In the genomic region with DNA sequence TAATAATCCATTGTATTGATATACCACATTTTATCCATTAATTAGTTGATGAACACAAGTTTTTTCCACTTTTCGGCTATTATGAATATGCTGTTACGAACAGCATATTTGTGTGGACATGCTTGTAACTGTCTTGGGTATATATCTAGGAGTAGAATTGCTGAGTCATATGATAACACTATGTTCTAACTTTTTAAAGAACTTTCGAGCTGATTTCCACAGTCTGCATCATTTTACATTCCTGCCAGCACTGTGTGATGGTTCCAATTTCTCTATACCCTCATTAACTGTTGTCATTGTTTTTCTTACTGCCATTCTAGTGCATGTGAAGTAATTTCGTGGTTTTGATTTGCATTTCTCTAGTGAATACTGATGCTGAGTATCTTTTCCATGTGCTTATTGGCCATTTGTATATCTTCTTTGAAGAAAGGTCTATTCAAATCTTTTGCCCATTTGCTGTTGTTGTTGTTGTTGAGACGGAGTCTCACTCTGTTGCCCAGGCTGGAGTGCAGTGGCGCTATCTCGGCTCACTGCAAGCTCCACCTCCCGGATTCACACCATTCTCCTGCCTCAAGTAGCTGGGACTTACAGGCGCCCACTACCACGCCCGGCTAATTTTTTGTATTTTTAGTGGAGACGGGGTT, we compare ENCODE assay signal across 2 cellular contexts.
TF ChIP-seq lines count a peak whose summit lies in the region.

No MANE protein-coding gene starts in this region.

TF ChIP-seq in HEK293, 187 proteins besides CTCF, POLR2A, EP300 and RAD21:
- TF ChIP-seq ZNF146 (tag by site-specific recombination; IDR thresholded peaks at IDR 0.05) (0 out of 2 replicates have a peak, but pooled peaks have one; percentile 33), ZNF112 (tag by site-specific recombination; IDR thresholded peaks at IDR 0.05) (no peak)

TF ChIP-seq in K562, 482 proteins besides CTCF, POLR2A, EP300 and RAD21 (continues in another document):
- TF ChIP-seq ZNF707 (CRISPR knock-in tag; conservative IDR thresholded peaks at IDR 0.05) (no peak), ILF3 (IDR thresholded peaks at IDR 0.05; ENCODE audit: borderline replicate concordance) (no peak), BACH1 (tag; IDR thresholded peaks at IDR 0.05) (peak; percentile 96), SNRNP70 (optimal IDR thresholded peaks at IDR 0.05; ENCODE audit: low read depth, low read length) (no peak), ZNF717 (CRISPR knock-in tag; IDR thresholded peaks at IDR 0.05) (no peak), POLR2G (IDR thresholded peaks at IDR 0.05; ENCODE audit: low read depth, low read length) (no peak), SREBF2 (CRISPR knock-in tag; IDR thresholded peaks at IDR 0.05) (no peak), TCF3 (CRISPR knock-in tag; IDR thresholded peaks at IDR 0.05) (no peak), RBM15 (IDR thresholded peaks at IDR 0.05; ENCODE audit: insufficient read depth, low read length) (no peak), CSDE1 (IDR thresholded peaks at IDR 0.05) (no peak), DDX20 (tag; IDR thresholded peaks at IDR 0.05; ENCODE audit: low read depth) (no peak), SMARCE1 (IDR thresholded peaks at IDR 0.05) (peak; percentile 38; the same call in 1 of the 2 replicates), POLR2B (IDR thresholded peaks at IDR 0.05; ENCODE audit: low read depth, partially characterized antibody) (peak; percentile 13), MTA3 (IDR thresholded peaks at IDR 0.05; ENCODE audit: borderline replicate concordance) (0 out of 2 replicates have a peak, but pooled peaks have one; percentile 19), NCOA1 (IDR thresholded peaks at IDR 0.05; ENCODE audit: low read depth) (0 out of 2 replicates have a peak, but pooled peaks have one; percentile 26), CBX5 (IDR thresholded peaks at IDR 0.05; ENCODE audit: borderline replicate concordance, low read depth) (no peak), ZNF551 (CRISPR knock-in tag; IDR thresholded peaks at IDR 0.05) (no peak), SIX5 (IDR thresholded peaks at IDR 0.05; ENCODE audit: borderline replicate concordance in 1 of 2, insufficient read depth in 1 of 2, low read depth in 1 of 2, low read length in 2 of 2) (no peak), CC2D1A (IDR thresholded peaks at IDR 0.05) (no peak)
- TF ChIP-seq, protein P1, sequence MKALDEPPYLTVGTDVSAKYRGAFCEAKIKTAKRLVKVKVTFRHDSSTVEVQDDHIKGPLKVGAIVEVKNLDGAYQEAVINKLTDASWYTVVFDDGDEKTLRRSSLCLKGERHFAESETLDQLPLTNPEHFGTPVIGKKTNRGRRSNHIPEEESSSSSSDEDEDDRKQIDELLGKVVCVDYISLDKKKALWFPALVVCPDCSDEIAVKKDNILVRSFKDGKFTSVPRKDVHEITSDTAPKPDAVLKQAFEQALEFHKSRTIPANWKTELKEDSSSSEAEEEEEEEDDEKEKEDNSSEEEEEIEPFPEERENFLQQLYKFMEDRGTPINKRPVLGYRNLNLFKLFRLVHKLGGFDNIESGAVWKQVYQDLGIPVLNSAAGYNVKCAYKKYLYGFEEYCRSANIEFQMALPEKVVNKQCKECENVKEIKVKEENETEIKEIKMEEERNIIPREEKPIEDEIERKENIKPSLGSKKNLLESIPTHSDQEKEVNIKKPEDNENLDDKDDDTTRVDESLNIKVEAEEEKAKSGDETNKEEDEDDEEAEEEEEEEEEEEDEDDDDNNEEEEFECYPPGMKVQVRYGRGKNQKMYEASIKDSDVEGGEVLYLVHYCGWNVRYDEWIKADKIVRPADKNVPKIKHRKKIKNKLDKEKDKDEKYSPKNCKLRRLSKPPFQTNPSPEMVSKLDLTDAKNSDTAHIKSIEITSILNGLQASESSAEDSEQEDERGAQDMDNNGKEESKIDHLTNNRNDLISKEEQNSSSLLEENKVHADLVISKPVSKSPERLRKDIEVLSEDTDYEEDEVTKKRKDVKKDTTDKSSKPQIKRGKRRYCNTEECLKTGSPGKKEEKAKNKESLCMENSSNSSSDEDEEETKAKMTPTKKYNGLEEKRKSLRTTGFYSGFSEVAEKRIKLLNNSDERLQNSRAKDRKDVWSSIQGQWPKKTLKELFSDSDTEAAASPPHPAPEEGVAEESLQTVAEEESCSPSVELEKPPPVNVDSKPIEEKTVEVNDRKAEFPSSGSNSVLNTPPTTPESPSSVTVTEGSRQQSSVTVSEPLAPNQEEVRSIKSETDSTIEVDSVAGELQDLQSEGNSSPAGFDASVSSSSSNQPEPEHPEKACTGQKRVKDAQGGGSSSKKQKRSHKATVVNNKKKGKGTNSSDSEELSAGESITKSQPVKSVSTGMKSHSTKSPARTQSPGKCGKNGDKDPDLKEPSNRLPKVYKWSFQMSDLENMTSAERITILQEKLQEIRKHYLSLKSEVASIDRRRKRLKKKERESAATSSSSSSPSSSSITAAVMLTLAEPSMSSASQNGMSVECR (CRISPR knock-in tag; IDR thresholded peaks at IDR 0.05) = no peak
- TF ChIP-seq, protein P2, sequence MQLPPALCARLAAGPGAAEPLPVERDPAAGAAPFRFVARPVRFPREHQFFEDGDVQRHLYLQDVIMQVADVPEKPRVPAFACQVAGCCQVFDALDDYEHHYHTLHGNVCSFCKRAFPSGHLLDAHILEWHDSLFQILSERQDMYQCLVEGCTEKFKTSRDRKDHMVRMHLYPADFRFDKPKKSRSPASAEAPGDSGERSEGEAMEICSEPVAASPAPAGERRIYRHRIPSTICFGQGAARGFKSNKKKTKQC (CRISPR knock-in tag; IDR thresholded peaks at IDR 0.05) = no peak
- TF ChIP-seq, protein P3, sequence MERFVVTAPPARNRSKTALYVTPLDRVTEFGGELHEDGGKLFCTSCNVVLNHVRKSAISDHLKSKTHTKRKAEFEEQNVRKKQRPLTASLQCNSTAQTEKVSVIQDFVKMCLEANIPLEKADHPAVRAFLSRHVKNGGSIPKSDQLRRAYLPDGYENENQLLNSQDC (CRISPR knock-in tag; IDR thresholded peaks at IDR 0.05) = no peak
- TF ChIP-seq, protein P4, sequence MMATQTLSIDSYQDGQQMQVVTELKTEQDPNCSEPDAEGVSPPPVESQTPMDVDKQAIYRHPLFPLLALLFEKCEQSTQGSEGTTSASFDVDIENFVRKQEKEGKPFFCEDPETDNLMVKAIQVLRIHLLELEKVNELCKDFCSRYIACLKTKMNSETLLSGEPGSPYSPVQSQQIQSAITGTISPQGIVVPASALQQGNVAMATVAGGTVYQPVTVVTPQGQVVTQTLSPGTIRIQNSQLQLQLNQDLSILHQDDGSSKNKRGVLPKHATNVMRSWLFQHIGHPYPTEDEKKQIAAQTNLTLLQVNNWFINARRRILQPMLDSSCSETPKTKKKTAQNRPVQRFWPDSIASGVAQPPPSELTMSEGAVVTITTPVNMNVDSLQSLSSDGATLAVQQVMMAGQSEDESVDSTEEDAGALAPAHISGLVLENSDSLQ (IDR thresholded peaks at IDR 0.05) = no peak
- TF ChIP-seq, protein P5, sequence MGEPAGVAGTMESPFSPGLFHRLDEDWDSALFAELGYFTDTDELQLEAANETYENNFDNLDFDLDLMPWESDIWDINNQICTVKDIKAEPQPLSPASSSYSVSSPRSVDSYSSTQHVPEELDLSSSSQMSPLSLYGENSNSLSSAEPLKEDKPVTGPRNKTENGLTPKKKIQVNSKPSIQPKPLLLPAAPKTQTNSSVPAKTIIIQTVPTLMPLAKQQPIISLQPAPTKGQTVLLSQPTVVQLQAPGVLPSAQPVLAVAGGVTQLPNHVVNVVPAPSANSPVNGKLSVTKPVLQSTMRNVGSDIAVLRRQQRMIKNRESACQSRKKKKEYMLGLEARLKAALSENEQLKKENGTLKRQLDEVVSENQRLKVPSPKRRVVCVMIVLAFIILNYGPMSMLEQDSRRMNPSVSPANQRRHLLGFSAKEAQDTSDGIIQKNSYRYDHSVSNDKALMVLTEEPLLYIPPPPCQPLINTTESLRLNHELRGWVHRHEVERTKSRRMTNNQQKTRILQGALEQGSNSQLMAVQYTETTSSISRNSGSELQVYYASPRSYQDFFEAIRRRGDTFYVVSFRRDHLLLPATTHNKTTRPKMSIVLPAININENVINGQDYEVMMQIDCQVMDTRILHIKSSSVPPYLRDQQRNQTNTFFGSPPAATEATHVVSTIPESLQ (CRISPR knock-in tag; IDR thresholded peaks at IDR 0.05) = no peak
- TF ChIP-seq, protein P6, sequence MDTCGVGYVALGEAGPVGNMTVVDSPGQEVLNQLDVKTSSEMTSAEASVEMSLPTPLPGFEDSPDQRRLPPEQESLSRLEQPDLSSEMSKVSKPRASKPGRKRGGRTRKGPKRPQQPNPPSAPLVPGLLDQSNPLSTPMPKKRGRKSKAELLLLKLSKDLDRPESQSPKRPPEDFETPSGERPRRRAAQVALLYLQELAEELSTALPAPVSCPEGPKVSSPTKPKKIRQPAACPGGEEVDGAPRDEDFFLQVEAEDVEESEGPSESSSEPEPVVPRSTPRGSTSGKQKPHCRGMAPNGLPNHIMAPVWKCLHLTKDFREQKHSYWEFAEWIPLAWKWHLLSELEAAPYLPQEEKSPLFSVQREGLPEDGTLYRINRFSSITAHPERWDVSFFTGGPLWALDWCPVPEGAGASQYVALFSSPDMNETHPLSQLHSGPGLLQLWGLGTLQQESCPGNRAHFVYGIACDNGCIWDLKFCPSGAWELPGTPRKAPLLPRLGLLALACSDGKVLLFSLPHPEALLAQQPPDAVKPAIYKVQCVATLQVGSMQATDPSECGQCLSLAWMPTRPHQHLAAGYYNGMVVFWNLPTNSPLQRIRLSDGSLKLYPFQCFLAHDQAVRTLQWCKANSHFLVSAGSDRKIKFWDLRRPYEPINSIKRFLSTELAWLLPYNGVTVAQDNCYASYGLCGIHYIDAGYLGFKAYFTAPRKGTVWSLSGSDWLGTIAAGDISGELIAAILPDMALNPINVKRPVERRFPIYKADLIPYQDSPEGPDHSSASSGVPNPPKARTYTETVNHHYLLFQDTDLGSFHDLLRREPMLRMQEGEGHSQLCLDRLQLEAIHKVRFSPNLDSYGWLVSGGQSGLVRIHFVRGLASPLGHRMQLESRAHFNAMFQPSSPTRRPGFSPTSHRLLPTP (IDR thresholded peaks at IDR 0.05; ENCODE audit: borderline replicate concordance, extremely low read depth, insufficient read length) = no peak
- TF ChIP-seq, protein P7, sequence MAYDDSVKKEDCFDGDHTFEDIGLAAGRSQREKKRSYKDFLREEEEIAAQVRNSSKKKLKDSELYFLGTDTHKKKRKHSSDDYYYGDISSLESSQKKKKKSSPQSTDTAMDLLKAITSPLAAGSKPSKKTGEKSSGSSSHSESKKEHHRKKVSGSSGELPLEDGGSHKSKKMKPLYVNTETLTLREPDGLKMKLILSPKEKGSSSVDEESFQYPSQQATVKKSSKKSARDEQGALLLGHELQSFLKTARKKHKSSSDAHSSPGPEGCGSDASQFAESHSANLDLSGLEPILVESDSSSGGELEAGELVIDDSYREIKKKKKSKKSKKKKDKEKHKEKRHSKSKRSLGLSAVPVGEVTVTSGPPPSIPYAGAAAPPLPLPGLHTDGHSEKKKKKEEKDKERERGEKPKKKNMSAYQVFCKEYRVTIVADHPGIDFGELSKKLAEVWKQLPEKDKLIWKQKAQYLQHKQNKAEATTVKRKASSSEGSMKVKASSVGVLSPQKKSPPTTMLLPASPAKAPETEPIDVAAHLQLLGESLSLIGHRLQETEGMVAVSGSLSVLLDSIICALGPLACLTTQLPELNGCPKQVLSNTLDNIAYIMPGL (CRISPR knock-in tag; IDR thresholded peaks at IDR 0.05) = no peak
- TF ChIP-seq, protein P8, sequence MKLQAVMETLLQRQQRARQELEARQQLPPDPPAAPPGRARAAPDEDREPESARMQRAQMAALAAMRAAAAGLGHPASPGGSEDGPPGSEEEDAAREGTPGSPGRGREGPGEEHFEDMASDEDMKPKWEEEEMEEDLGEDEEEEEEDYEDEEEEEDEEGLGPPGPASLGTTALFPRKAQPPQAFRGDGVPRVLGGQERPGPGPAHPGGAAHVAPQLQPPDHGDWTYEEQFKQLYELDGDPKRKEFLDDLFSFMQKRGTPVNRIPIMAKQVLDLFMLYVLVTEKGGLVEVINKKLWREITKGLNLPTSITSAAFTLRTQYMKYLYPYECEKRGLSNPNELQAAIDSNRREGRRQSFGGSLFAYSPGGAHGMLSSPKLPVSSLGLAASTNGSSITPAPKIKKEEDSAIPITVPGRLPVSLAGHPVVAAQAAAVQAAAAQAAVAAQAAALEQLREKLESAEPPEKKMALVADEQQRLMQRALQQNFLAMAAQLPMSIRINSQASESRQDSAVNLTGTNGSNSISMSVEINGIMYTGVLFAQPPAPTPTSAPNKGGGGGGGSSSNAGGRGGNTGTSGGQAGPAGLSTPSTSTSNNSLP (IDR thresholded peaks at IDR 0.05; ENCODE audit: borderline replicate concordance, low read depth, low read length) = peak; percentile 27; the same call in 1 of the 2 replicates
- TF ChIP-seq, protein P9, sequence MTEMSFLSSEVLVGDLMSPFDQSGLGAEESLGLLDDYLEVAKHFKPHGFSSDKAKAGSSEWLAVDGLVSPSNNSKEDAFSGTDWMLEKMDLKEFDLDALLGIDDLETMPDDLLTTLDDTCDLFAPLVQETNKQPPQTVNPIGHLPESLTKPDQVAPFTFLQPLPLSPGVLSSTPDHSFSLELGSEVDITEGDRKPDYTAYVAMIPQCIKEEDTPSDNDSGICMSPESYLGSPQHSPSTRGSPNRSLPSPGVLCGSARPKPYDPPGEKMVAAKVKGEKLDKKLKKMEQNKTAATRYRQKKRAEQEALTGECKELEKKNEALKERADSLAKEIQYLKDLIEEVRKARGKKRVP (CRISPR knock-in tag; IDR thresholded peaks at IDR 0.05) = no peak
